In genomic region chr17:34760931-34761500, GRCh38 we compare ENCODE assay signal across 23 cellular contexts.
DNase-seq lines count a peak whose midpoint lies in the region; TF ChIP-seq lines count a peak whose summit lies in the region.
"Had no signal": no experiment of that assay in that cellular context is flagged by ENCODE, and none has a peak within 500 bp of the region (broad histone marks: within the 10 kb centered on the region; RNA-seq: fewer than 3 reads in every experiment).

No MANE protein-coding gene starts in this region.

- no peaks in the 10 kb centered on the region for H3K36me3 Mint-ChIP-seq in endothelial cell (ENCODE audit: low read depth, unreplicated experiment)
- H3K36me3 Mint-ChIP-seq: CD4-positive, CD25-positive, alpha-beta regulatory T cell; stimulated activated memory B cell treated with anti-CD40 and anti-IgM and Interleukin-4, amounts not matched to agents 10 μg/mL and 1 μg/mL and 100 μg/mL, for 72 hours had no signal

- TF ChIP-seq CTCF in endothelial cell (IDR thresholded peaks at IDR 0.05; ENCODE audit: unreplicated experiment) = no peak

- no peaks in the 10 kb centered on the region for H3K4me1 Mint-ChIP-seq in endothelial cell (ENCODE audit: unreplicated experiment)
- H3K4me1 Mint-ChIP-seq: activated CD4-positive, alpha-beta T cell treated with anti-CD3 and anti-CD28 coated beads, Interleukin-2, amount 10 ng/mL, durations not matched to agents 24 days and 14 days; CD4-positive, CD25-positive, alpha-beta regulatory T cell; stimulated activated memory B cell treated with anti-CD40 and anti-IgM and Interleukin-4, amounts not matched to agents 10 μg/mL and 1 μg/mL and 100 μg/mL, for 72 hours had no signal

- no peaks in the 10 kb centered on the region for H3K9me3 Mint-ChIP-seq in endothelial cell (ENCODE audit: unreplicated experiment)
- H3K9me3 Mint-ChIP-seq: activated CD4-positive, alpha-beta T cell treated with anti-CD3 and anti-CD28 coated beads, Interleukin-2, amount 10 ng/mL, durations not matched to agents 24 days and 14 days; activated T-cell treated with anti-CD3 and anti-CD28 coated beads, Interleukin-2, amount 50 U/mL, for 4 hours; stimulated activated memory B cell treated with anti-CD40 and anti-IgM and Interleukin-4, amounts not matched to agents 10 μg/mL and 1 μg/mL and 100 μg/mL, for 72 hours had no signal

- DNase-seq in DMS 273 (lab: John Stamatoyannopoulos, UW; ENCODE audit: unreplicated experiment) = peak; percentile 70
- DNase-seq in DMS 273 treated with DMSO at 0.1 percent for 48 hours (lab: John Stamatoyannopoulos, UW) = no peak
- peak; percentile 69 for DNase-seq in DMS79 treated with DMSO at 0.1 percent for 48 hours (lab: John Stamatoyannopoulos, UW)
- peak; percentile 93 for DNase-seq in NCI-H1694 treated with DMSO at 0.1 percent for 48 hours (lab: John Stamatoyannopoulos, UW)
- DNase-seq in medulla oblongata (ENCODE audit: extremely low spot score) = peak; percentile 3
- DNase-seq in activated CD4-positive, alpha-beta T cell treated with anti-CD3 and anti-CD28 coated beads, Interleukin-2, amount 50 U/mL, for 4 hours = no peak
- no peak for DNase-seq in endothelial cell (ENCODE audit: low spot score)
- DNase-seq in NCI-H187 treated with DMSO at 0.1 percent for 48 hours (lab: John Stamatoyannopoulos, UW) = no peak
- DNase-seq: activated CD4-positive, alpha-beta T cell treated with anti-CD3 and anti-CD28 coated beads, Interleukin-2, amount 10 ng/mL, durations not matched to agents 24 days and 14 days; activated naive CD4-positive, alpha-beta T cell; activated T-cell treated with anti-CD3 and anti-CD28 coated beads, Interleukin-2, amount 50 U/mL, for 4 hours; CD4-positive, CD25-positive, alpha-beta regulatory T cell; dermis blood vessel endothelial cell; gastrocnemius medialis; GOT3; left colon; mesenchymal stem cell; NCI-H146; NCI-H226; PC-3; stimulated activated CD4-positive, alpha-beta T cell treated with anti-CD3 and anti-CD28 coated beads, Interleukin-4, amount 100 ng/mL, for 4 hours; upper lobe of right lung had no signal

- H3K27ac Mint-ChIP-seq in endothelial cell (ENCODE audit: unreplicated experiment) = no peak overlapping the region
- H3K27ac Mint-ChIP-seq: activated CD4-positive, alpha-beta T cell treated with anti-CD3 and anti-CD28 coated beads, Interleukin-2, amount 10 ng/mL, durations not matched to agents 24 days and 14 days; CD4-positive, CD25-positive, alpha-beta regulatory T cell; stimulated activated memory B cell treated with anti-CD40 and anti-IgM and Interleukin-4, amounts not matched to agents 10 μg/mL and 1 μg/mL and 100 μg/mL, for 72 hours had no signal

- H3K27me3 Mint-ChIP-seq in endothelial cell (ENCODE audit: unreplicated experiment) = peaks cover 4% of the 10 kb centered on the region

- H3K4me3 Mint-ChIP-seq in endothelial cell (ENCODE audit: unreplicated experiment) = no peak overlapping the region
- H3K4me3 Mint-ChIP-seq: activated CD4-positive, alpha-beta T cell treated with anti-CD3 and anti-CD28 coated beads, Interleukin-2, amount 10 ng/mL, durations not matched to agents 24 days and 14 days; activated T-cell treated with anti-CD3 and anti-CD28 coated beads, Interleukin-2, amount 50 U/mL, for 4 hours; CD4-positive, CD25-positive, alpha-beta regulatory T cell; stimulated activated memory B cell treated with anti-CD40 and anti-IgM and Interleukin-4, amounts not matched to agents 10 μg/mL and 1 μg/mL and 100 μg/mL, for 72 hours had no signal

Comparison
In these comparisons a context has a peak if more than half of its experiments do, and no peak if none do; other contexts are left out.
1. DNase-seq: peak in DMS 273 (single experiment), DMS79 treated with DMSO at 0.1 percent for 48 hours (single experiment), NCI-H1694 treated with DMSO at 0.1 percent for 48 hours (single experiment) and medulla oblongata (single experiment); none in DMS 273 treated with DMSO at 0.1 percent for 48 hours (single experiment), activated CD4-positive, alpha-beta T cell treated with anti-CD3 and anti-CD28 coated beads, Interleukin-2, amount 50 U/mL, for 4 hours (0 of 2), endothelial cell (single experiment) and NCI-H187 treated with DMSO at 0.1 percent for 48 hours (single experiment).